Comparison of ENCODE assay signal across 34 cellular contexts in the genomic region with DNA sequence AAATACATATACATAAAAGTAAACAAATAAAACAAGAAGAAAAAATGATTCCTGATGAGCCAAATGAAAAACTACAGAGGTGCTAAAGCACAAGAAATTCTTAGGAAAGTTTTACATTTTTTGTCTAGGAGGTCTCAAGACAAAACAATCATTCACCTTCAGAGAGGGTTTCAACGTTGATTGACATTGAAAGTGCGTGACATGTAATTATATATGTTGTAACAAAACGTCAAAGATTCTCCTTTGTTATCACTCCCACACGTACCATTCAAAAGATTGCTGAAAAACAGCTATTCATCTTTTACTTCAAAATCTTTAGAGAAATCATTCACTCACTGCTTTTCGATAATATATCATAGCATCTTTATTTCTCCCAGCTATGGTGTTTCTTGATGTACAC.
"Had no signal": no experiment of that assay in that cellular context is flagged by ENCODE, and none has a peak within 500 bp of the region (broad histone marks: within the 10 kb centered on the region; RNA-seq: fewer than 3 reads in every experiment).

No MANE protein-coding gene starts in this region.

- H3K9ac ChIP-seq: KMS-11 had no signal

- H3K27me3 ChIP-seq: MG63 had no signal

- H3K27ac ChIP-seq: KMS-11 had no signal

- DNase-seq: Karpas-422, Kasumi-1, KG1, MG63, MM.1S, MV-4-11, NCI-H1048, NCI-H1092, NCI-H1092 treated with DMSO at 0.1 percent for 48 hours, NCI-H1105, NCI-H1105 treated with DMSO at 0.1 percent for 48 hours, NCI-H1417, NCI-H1417 treated with DMSO at 0.1 percent for 48 hours, NCI-H1436, NCI-H1436 treated with DMSO at 0.1 percent for 48 hours, NCI-H146, NCI-H1694, NCI-H1694 treated with DMSO at 0.1 percent for 48 hours, NCI-H187, NCI-H187 treated with DMSO at 0.1 percent for 48 hours, NCI-H1930, NCI-H2029, NCI-H2029 treated with DMSO at 0.1 percent for 48 hours, NCI-H2081, NCI-H2081 treated with DMSO at 0.1 percent for 48 hours, NCI-H2107, NCI-H2171, NCI-H2171 treated with DMSO at 0.1 percent for 48 hours, NCI-H2227 treated with DMSO at 0.1 percent for 48 hours, NCI-H226, NCI-H345, NCI-H446, NCI-H446 treated with DMSO at 0.1 percent for 48 hours had no signal

- H3K36me3 ChIP-seq: MG63 had no signal

- H3K9me3 ChIP-seq: MG63 had no signal

- H3K4me3 ChIP-seq: MG63 had no signal

- H3K4me2 ChIP-seq: KMS-11 had no signal
